Comparison of ENCODE assay signal across 16 cellular contexts in the genomic region with DNA sequence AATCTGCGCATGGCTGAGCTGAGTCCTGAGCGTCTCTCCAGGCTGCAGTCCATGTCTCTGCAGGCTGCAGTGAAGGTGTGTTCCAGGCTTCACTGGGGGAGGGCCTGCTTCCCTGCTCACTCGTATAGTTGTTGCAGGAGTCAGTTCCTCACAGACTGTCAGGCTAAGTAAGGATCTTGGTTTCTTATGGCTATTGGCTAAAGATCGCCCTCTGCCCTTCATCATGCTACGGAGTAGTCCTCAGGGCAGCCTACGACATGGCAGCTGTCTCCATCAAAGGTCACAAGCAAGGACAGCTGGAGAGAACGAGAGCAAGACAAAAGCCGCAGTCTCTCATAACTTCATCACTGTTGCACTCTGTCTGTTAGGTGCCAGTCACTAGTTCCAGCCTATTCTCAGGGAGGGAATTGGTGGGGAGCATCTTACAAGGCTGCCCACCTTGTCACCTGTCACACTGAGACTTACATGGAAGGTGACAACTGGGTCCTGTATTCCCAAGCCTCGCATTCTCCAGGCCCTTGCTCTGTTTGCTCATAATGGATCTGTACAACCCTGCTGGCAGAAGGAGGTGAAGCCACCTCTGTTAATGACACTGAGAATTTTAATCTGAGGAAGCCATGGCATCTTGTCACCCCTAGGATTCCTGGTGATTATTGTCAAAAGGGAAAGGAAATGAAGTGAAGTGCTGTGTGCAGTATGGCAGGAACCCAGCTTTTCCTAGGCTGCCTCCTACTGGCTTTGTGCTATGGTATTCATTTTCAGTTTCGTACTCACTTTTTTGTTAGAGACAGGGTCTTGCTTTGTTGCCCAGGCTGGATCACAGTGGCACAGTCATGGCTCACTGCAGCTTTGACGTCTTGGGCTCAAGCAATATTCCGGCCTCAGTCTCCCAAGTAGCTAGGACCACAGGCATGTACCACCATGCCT. TPM values are rescaled to one million over a fixed set of nuclear protein-coding genes. Genes with fewer than 3 reads are reported as not detected.
DNase-seq lines count a peak whose midpoint lies in the region; ATAC-seq, FAIRE-seq and TF ChIP-seq lines count a peak whose summit lies in the region.
"Had no signal": no experiment of that assay in that cellular context is flagged by ENCODE, and none has a peak within 500 bp of the region (broad histone marks: within the 10 kb centered on the region; RNA-seq: fewer than 3 reads in every experiment).

No MANE protein-coding gene starts in this region.

- H3K4me1 Mint-ChIP-seq in activated naive CD8-positive, alpha-beta T cell treated with anti-CD3 and anti-CD28 coated beads, Interleukin-2, amount 10 ng/mL, durations not matched to agents 7 days and 5 days = no peaks in the 10 kb centered on the region
- H3K4me1 Mint-ChIP-seq in activated naive CD8-positive, alpha-beta T cell treated with anti-CD3 and anti-CD28 coated beads, Interleukin-2, amount 50 U/mL, for 24 hours = no peaks in the 10 kb centered on the region
- H3K4me1 Mint-ChIP-seq: activated T-helper 17 cell treated with anti-CD3 and anti-CD28 coated beads, Interleukin-2, amount 50 U/mL, for 72 hours had no signal

- H3K9ac ChIP-seq in Loucy (ENCODE audit: low read depth, low read length, poor library complexity, severe bottlenecking) = no peak overlapping the region

- H3K27ac Mint-ChIP-seq in activated naive CD8-positive, alpha-beta T cell treated with anti-CD3 and anti-CD28 coated beads, Interleukin-2, amount 10 ng/mL, durations not matched to agents 7 days and 5 days = no peak overlapping the region
- H3K27ac Mint-ChIP-seq in activated naive CD8-positive, alpha-beta T cell treated with anti-CD3 and anti-CD28 coated beads, Interleukin-2, amount 50 U/mL, for 24 hours = no peak overlapping the region
- H3K27ac Mint-ChIP-seq: activated T-helper 17 cell treated with anti-CD3 and anti-CD28 coated beads, Interleukin-2, amount 50 U/mL, for 72 hours had no signal

- TF ChIP-seq CTCF in Loucy (conservative IDR thresholded peaks at IDR 0.05; ENCODE audit: low read length) (peak; percentile 30; the same call in 1 of the 2 replicates), brain microvascular endothelial cell (IDR thresholded peaks at IDR 0.05; ENCODE audit: low read depth, low read length, missing control alignments) (peak; percentile 29), retinal pigment epithelial cell (conservative IDR thresholded peaks at IDR 0.05; ENCODE audit: low read depth, low read length) (peak; percentile 31)

- H3K36me3 ChIP-seq in Loucy (ENCODE audit: insufficient read depth, low read length) = peaks cover 24% of the 10 kb centered on the region; the same call in 1 of the 2 replicates
- H3K36me3 ChIP-seq in brain microvascular endothelial cell (replicated peaks) = peaks cover 5% of the 10 kb centered on the region
- H3K36me3 ChIP-seq: prostate gland had no signal

- POLR2A ChIA-PET in activated naive CD8-positive, alpha-beta T cell treated with anti-CD3 and anti-CD28 coated beads, Interleukin-2, amount 10 ng/mL, durations not matched to agents 7 days and 5 days (lab: Charles Lee) = interaction anchor here (1.2 kb wide), 1 partner anchor 54 kb away, joined by 6 read pairs; a partner anchor contains a TSS

- no peak for FAIRE-seq in GM19239 (lab: Jason Lieb, UNC)

- no peak for DNase-seq in activated naive CD8-positive, alpha-beta T cell treated with anti-CD3 and anti-CD28 coated beads, Interleukin-2, amount 10 ng/mL, durations not matched to agents 7 days and 5 days
- DNase-seq in activated naive CD8-positive, alpha-beta T cell treated with anti-CD3 and anti-CD28 coated beads, Interleukin-2, amount 50 U/mL, for 24 hours = no peak
- no peak for DNase-seq in brain microvascular endothelial cell
- DNase-seq in retinal pigment epithelial cell (ENCODE audit: low read depth) = no peak
- DNase-seq in GM19239 (ENCODE audit: insufficient read length, low spot score) = no peak
- DNase-seq: activated CD4-positive, alpha-beta T cell treated with anti-CD3 and anti-CD28 coated beads, Interleukin-2, amount 50 U/mL, for 4 hours; body of pancreas; glutamatergic neuron; stimulated activated CD4-positive, alpha-beta T cell treated with anti-CD3 and anti-CD28 coated beads, Interleukin-1b, Interleukin-23, amount 100 ng/mL, for 48 hours; T-helper 1 cell; transverse colon had no signal

- H3K4me3 Mint-ChIP-seq in activated naive CD8-positive, alpha-beta T cell treated with anti-CD3 and anti-CD28 coated beads, Interleukin-2, amount 10 ng/mL, durations not matched to agents 7 days and 5 days = no peak overlapping the region
- no peak overlapping the region for H3K4me3 Mint-ChIP-seq in activated naive CD8-positive, alpha-beta T cell treated with anti-CD3 and anti-CD28 coated beads, Interleukin-2, amount 50 U/mL, for 24 hours
- H3K4me3 Mint-ChIP-seq: activated T-helper 17 cell treated with anti-CD3 and anti-CD28 coated beads, Interleukin-2, amount 50 U/mL, for 72 hours had no signal

- H3K4me3 ChIP-seq in Loucy (ENCODE audit: low read length, poor library complexity, severe bottlenecking) (no peak overlapping the region), brain microvascular endothelial cell (ENCODE audit: low read depth, low read length) (no peak overlapping the region), retinal pigment epithelial cell (ENCODE audit: low read length) (no peak overlapping the region)
- H3K4me3 ChIP-seq: body of pancreas, prostate gland, transverse colon had no signal

- H3K9me3 ChIP-seq in Loucy (ENCODE audit: insufficient read depth, low read depth, low read length) = no peaks in the 10 kb centered on the region
- H3K9me3 ChIP-seq: body of pancreas, prostate gland, transverse colon had no signal

- no peaks in the 10 kb centered on the region for H3F3A ChIP-seq in Loucy (ENCODE audit: low read depth)

- H3K9me3 Mint-ChIP-seq in activated naive CD8-positive, alpha-beta T cell treated with anti-CD3 and anti-CD28 coated beads, Interleukin-2, amount 10 ng/mL, durations not matched to agents 7 days and 5 days = no peaks in the 10 kb centered on the region
- H3K9me3 Mint-ChIP-seq in activated naive CD8-positive, alpha-beta T cell treated with anti-CD3 and anti-CD28 coated beads, Interleukin-2, amount 50 U/mL, for 24 hours = no peaks in the 10 kb centered on the region
- H3K9me3 Mint-ChIP-seq: activated T-helper 17 cell treated with anti-CD3 and anti-CD28 coated beads, Interleukin-2, amount 50 U/mL, for 72 hours had no signal

- no peak overlapping the region for H2AFZ ChIP-seq in Loucy (ENCODE audit: low read length)

- no peaks in the 10 kb centered on the region for H3K27me3 ChIP-seq in Loucy (ENCODE audit: insufficient read depth, low read length, poor library complexity, severe bottlenecking)
- no peaks in the 10 kb centered on the region for H3K27me3 ChIP-seq in brain microvascular endothelial cell (replicated peaks)
- H3K27me3 ChIP-seq: body of pancreas, transverse colon had no signal

- peak; percentile 47 for ATAC-seq in activated naive CD8-positive, alpha-beta T cell treated with anti-CD3 and anti-CD28 coated beads, Interleukin-2, amount 10 ng/mL, durations not matched to agents 7 days and 5 days (ENCODE audit: low read depth)
- no peak for ATAC-seq in activated naive CD8-positive, alpha-beta T cell treated with anti-CD3 and anti-CD28 coated beads, Interleukin-2, amount 50 U/mL, for 24 hours
- no peak for ATAC-seq in HG03521 (IDR thresholded peaks at IDR 0.05; ENCODE audit: unreplicated experiment)
- ATAC-seq in GM18909 (IDR thresholded peaks at IDR 0.05; ENCODE audit: poor library complexity, unreplicated experiment) = no peak
- ATAC-seq: activated T-helper 17 cell treated with anti-CD3 and anti-CD28 coated beads, Interleukin-2, amount 50 U/mL, for 72 hours; body of pancreas had no signal

- H3K4me1 ChIP-seq in Loucy (ENCODE audit: insufficient read depth, low read length, poor library complexity, severe bottlenecking) = no peaks in the 10 kb centered on the region
- H3K4me1 ChIP-seq: body of pancreas, prostate gland, transverse colon had no signal

- H3K27ac ChIP-seq in brain microvascular endothelial cell = no peak overlapping the region
- H3K27ac ChIP-seq: body of pancreas, prostate gland, transverse colon had no signal

- H3K4me2 ChIP-seq in Loucy (ENCODE audit: low read depth, low read length, poor library complexity, severe bottlenecking) = no peak overlapping the region

- H3K9me2 ChIP-seq in Loucy (replicated peaks; ENCODE audit: low read depth, low read length) = no peaks in the 10 kb centered on the region

- H4K20me1 ChIP-seq in Loucy (ENCODE audit: insufficient read depth, low read length, poor library complexity, severe bottlenecking) = no peaks in the 10 kb centered on the region

- no peaks in the 10 kb centered on the region for H3K79me2 ChIP-seq in Loucy (ENCODE audit: insufficient read depth, low read length)

- peaks cover 3% of the 10 kb centered on the region for H3K36me3 Mint-ChIP-seq in activated naive CD8-positive, alpha-beta T cell treated with anti-CD3 and anti-CD28 coated beads, Interleukin-2, amount 10 ng/mL, durations not matched to agents 7 days and 5 days
- peaks cover 17% of the 10 kb centered on the region for H3K36me3 Mint-ChIP-seq in activated naive CD8-positive, alpha-beta T cell treated with anti-CD3 and anti-CD28 coated beads, Interleukin-2, amount 50 U/mL, for 24 hours (ENCODE audit: low read depth)

- in situ Hi-C loops in brain microvascular endothelial cell (cut with HindIII; ENCODE audit: low pct_ligation_motif_present, low sequenced_read_pairs) = no loop called here

- no peaks in the 10 kb centered on the region for H3K27me3 Mint-ChIP-seq in activated naive CD8-positive, alpha-beta T cell treated with anti-CD3 and anti-CD28 coated beads, Interleukin-2, amount 10 ng/mL, durations not matched to agents 7 days and 5 days
- no peaks in the 10 kb centered on the region for H3K27me3 Mint-ChIP-seq in activated naive CD8-positive, alpha-beta T cell treated with anti-CD3 and anti-CD28 coated beads, Interleukin-2, amount 50 U/mL, for 24 hours
- H3K27me3 Mint-ChIP-seq: activated T-helper 17 cell treated with anti-CD3 and anti-CD28 coated beads, Interleukin-2, amount 50 U/mL, for 72 hours had no signal

RNA-seq across cellular contexts. Expression of a gene that starts 43.4 kb away (rescaled TPM):
- total RNA-seq in activated naive CD8-positive, alpha-beta T cell treated with anti-CD3 and anti-CD28 coated beads, Interleukin-2, amount 10 ng/mL, durations not matched to agents 7 days and 5 days = 10 to 100 TPM; 28.5 to 29.1 TPM

RNA-seq across cellular contexts. Expression of a gene that starts 44.2 kb away (rescaled TPM):
- 100 to 1,000 TPM; 376 to 384 TPM for total RNA-seq in activated naive CD8-positive, alpha-beta T cell treated with anti-CD3 and anti-CD28 coated beads, Interleukin-2, amount 10 ng/mL, durations not matched to agents 7 days and 5 days

RNA-seq across cellular contexts. Expression of a gene that starts 54.7 kb away (rescaled TPM):
- 10 to 100 TPM; 51.1 to 54.1 TPM for total RNA-seq in activated naive CD8-positive, alpha-beta T cell treated with anti-CD3 and anti-CD28 coated beads, Interleukin-2, amount 10 ng/mL, durations not matched to agents 7 days and 5 days

RNA-seq across cellular contexts. Expression of a gene that starts 54.9 kb away (rescaled TPM):
- 10 to 100 TPM; 55.0 to 58.9 TPM for total RNA-seq in activated naive CD8-positive, alpha-beta T cell treated with anti-CD3 and anti-CD28 coated beads, Interleukin-2, amount 10 ng/mL, durations not matched to agents 7 days and 5 days
